15 cellular contexts compared by ENCODE assay signal in the genomic region with DNA sequence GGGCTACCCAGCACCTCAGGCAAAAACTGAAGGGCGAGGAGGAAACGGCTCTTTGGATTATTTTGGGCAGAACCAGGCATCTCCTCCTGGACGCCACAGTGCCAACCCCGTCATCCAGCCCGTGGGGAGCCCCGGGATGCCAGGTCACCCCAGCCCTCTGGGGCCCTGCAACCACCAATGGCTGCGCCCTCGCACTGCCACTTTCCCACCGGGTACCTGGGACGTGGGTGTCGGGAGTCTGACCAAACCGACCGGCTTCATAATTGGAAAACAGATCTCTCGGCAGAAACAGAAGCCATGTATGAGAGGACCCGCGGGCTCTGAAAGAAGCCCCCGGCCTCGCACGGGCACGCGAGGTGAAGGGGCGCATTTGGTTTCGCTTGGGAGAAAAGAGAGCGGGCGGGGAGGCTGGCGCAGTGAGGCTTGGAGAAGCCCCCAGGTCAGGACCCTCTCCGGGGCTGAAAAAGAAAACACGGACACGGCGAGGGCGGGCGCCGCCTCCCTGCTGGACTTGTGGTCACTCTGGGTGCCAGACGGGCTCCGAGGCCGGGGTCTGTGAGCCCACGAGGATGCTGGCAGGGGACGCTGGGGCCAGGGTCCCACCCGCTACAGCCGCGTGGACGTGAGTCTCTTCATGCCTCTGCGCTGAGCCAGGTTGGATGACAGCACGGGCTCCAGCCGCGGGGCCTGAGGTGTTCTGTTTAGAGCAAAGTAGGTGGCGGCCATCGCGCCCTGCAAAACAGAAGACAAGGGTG. TPM values are rescaled to one million over a fixed set of nuclear protein-coding genes. Genes with fewer than 3 reads are reported as not detected.
A peak's percentile ranks its signal among the peaks of the same experiment; 100 is the strongest.
DNase-seq lines count a peak whose midpoint lies in the region; ATAC-seq lines count a peak whose summit lies in the region.
"Had no signal": no experiment of that assay in that cellular context is flagged by ENCODE, and none has a peak within 500 bp of the region (broad histone marks: within the 10 kb centered on the region; RNA-seq: fewer than 3 reads in every experiment).

No MANE protein-coding gene starts in this region.

- peaks cover 28% of the 10 kb centered on the region for H3K27me3 Mint-ChIP-seq in T-helper 1 cell treated with Interleukin-12 subunit alpha and Interleukin-12 subunit beta and Interleukin-4 antibody, amounts not matched to agents 30 μg/mL and 1 μg/mL, for 36 hours (ENCODE audit: low read depth)
- no peaks in the 10 kb centered on the region for H3K27me3 Mint-ChIP-seq in activated naive CD8-positive, alpha-beta T cell
- no peaks in the 10 kb centered on the region for H3K27me3 Mint-ChIP-seq in activated naive CD8-positive, alpha-beta T cell treated with anti-CD3 and anti-CD28 coated beads, Interleukin-2, amount 50 U/mL, for 24 hours
- no peaks in the 10 kb centered on the region for H3K27me3 Mint-ChIP-seq in activated T-helper 17 cell treated with anti-CD3 and anti-CD28 coated beads, Interleukin-2, amount 50 U/mL, for 72 hours
- H3K27me3 Mint-ChIP-seq: stimulated activated naive CD8-positive, alpha-beta T cell treated with anti-CD3 and anti-CD28 coated beads, Interleukin-15, Interleukin-2, amounts not matched to agents 100 ng/mL and 50 ng/mL, for 24 hours had no signal

- H3K27ac Mint-ChIP-seq in T-helper 1 cell treated with Interleukin-12 subunit alpha and Interleukin-12 subunit beta and Interleukin-4 antibody, amounts not matched to agents 30 μg/mL and 1 μg/mL, for 36 hours = peak overlapping the region; percentile 60
- H3K27ac Mint-ChIP-seq in activated naive CD8-positive, alpha-beta T cell = peak overlapping the region; percentile 90
- no peak overlapping the region for H3K27ac Mint-ChIP-seq in activated naive CD8-positive, alpha-beta T cell treated with anti-CD3 and anti-CD28 coated beads, Interleukin-2, amount 50 U/mL, for 24 hours
- peak overlapping the region; percentile 24 for H3K27ac Mint-ChIP-seq in activated T-helper 17 cell treated with anti-CD3 and anti-CD28 coated beads, Interleukin-2, amount 50 U/mL, for 72 hours
- H3K27ac Mint-ChIP-seq: CD14-positive monocyte; memory B cell; stimulated activated naive CD8-positive, alpha-beta T cell treated with anti-CD3 and anti-CD28 coated beads, Interleukin-15, Interleukin-2, amounts not matched to agents 100 ng/mL and 50 ng/mL, for 24 hours had no signal

- peak overlapping the region; percentile 52 for H3K4me3 Mint-ChIP-seq in T-helper 1 cell treated with Interleukin-12 subunit alpha and Interleukin-12 subunit beta and Interleukin-4 antibody, amounts not matched to agents 30 μg/mL and 1 μg/mL, for 36 hours
- H3K4me3 Mint-ChIP-seq in activated naive CD8-positive, alpha-beta T cell = peak overlapping the region; percentile 82
- H3K4me3 Mint-ChIP-seq in activated naive CD8-positive, alpha-beta T cell treated with anti-CD3 and anti-CD28 coated beads, Interleukin-2, amount 50 U/mL, for 24 hours = no peak overlapping the region
- H3K4me3 Mint-ChIP-seq in activated T-helper 17 cell treated with anti-CD3 and anti-CD28 coated beads, Interleukin-2, amount 50 U/mL, for 72 hours = peak overlapping the region; percentile 63
- H3K4me3 Mint-ChIP-seq: CD14-positive monocyte; memory B cell; stimulated activated naive CD8-positive, alpha-beta T cell treated with anti-CD3 and anti-CD28 coated beads, Interleukin-15, Interleukin-2, amounts not matched to agents 100 ng/mL and 50 ng/mL, for 24 hours had no signal

- intact Hi-C loops in sciatic nerve (cut with DNase I) = no loop called here

- peaks cover 21% of the 10 kb centered on the region for H3K9me3 Mint-ChIP-seq in T-helper 1 cell treated with Interleukin-12 subunit alpha and Interleukin-12 subunit beta and Interleukin-4 antibody, amounts not matched to agents 30 μg/mL and 1 μg/mL, for 36 hours
- no peaks in the 10 kb centered on the region for H3K9me3 Mint-ChIP-seq in activated naive CD8-positive, alpha-beta T cell (ENCODE audit: low read depth)
- peaks cover 12% of the 10 kb centered on the region for H3K9me3 Mint-ChIP-seq in activated naive CD8-positive, alpha-beta T cell treated with anti-CD3 and anti-CD28 coated beads, Interleukin-2, amount 50 U/mL, for 24 hours
- peaks cover 12% of the 10 kb centered on the region for H3K9me3 Mint-ChIP-seq in activated T-helper 17 cell treated with anti-CD3 and anti-CD28 coated beads, Interleukin-2, amount 50 U/mL, for 72 hours

- no peak for DNase-seq in T-helper 1 cell
- DNase-seq in activated naive CD8-positive, alpha-beta T cell treated with anti-CD3 and anti-CD28 coated beads, Interleukin-2, amount 50 U/mL, for 24 hours = no peak
- DNase-seq in sciatic nerve (ENCODE audit: low spot score) = peak; percentile 54
- no peak for DNase-seq in HCEC 1CT
- DNase-seq: dermis blood vessel endothelial cell, gastrocnemius medialis, NCI-H1417 treated with DMSO at 0.1 percent for 48 hours, NCI-H345 had no signal

- peaks cover 49% of the 10 kb centered on the region for H3K4me1 Mint-ChIP-seq in T-helper 1 cell treated with Interleukin-12 subunit alpha and Interleukin-12 subunit beta and Interleukin-4 antibody, amounts not matched to agents 30 μg/mL and 1 μg/mL, for 36 hours (ENCODE audit: low read depth)
- H3K4me1 Mint-ChIP-seq in activated naive CD8-positive, alpha-beta T cell (ENCODE audit: low read depth) = peaks cover 71% of the 10 kb centered on the region
- peaks cover 59% of the 10 kb centered on the region for H3K4me1 Mint-ChIP-seq in activated naive CD8-positive, alpha-beta T cell treated with anti-CD3 and anti-CD28 coated beads, Interleukin-2, amount 50 U/mL, for 24 hours
- peaks cover 38% of the 10 kb centered on the region for H3K4me1 Mint-ChIP-seq in activated T-helper 17 cell treated with anti-CD3 and anti-CD28 coated beads, Interleukin-2, amount 50 U/mL, for 72 hours

- no peak for ATAC-seq in activated naive CD8-positive, alpha-beta T cell treated with anti-CD3 and anti-CD28 coated beads, Interleukin-2, amount 50 U/mL, for 24 hours
- ATAC-seq in activated T-helper 17 cell treated with anti-CD3 and anti-CD28 coated beads, Interleukin-2, amount 50 U/mL, for 72 hours (replicated peaks) = no peak
- ATAC-seq in sciatic nerve (no peak), HG03097 (IDR thresholded peaks at IDR 0.05; ENCODE audit: low FRiP score, unreplicated experiment) (no peak)
- ATAC-seq: gastrocnemius medialis had no signal

- peaks cover 22% of the 10 kb centered on the region for H3K36me3 Mint-ChIP-seq in T-helper 1 cell treated with Interleukin-12 subunit alpha and Interleukin-12 subunit beta and Interleukin-4 antibody, amounts not matched to agents 30 μg/mL and 1 μg/mL, for 36 hours (ENCODE audit: low read depth)
- H3K36me3 Mint-ChIP-seq in activated naive CD8-positive, alpha-beta T cell = peaks cover 18% of the 10 kb centered on the region
- peaks cover 12% of the 10 kb centered on the region for H3K36me3 Mint-ChIP-seq in activated naive CD8-positive, alpha-beta T cell treated with anti-CD3 and anti-CD28 coated beads, Interleukin-2, amount 50 U/mL, for 24 hours (ENCODE audit: low read depth)
- no peaks in the 10 kb centered on the region for H3K36me3 Mint-ChIP-seq in activated T-helper 17 cell treated with anti-CD3 and anti-CD28 coated beads, Interleukin-2, amount 50 U/mL, for 72 hours (ENCODE audit: low read depth)

RNA-seq across cellular contexts. Expression of gene MPC1, which starts 29.6 kb away (rescaled TPM):
- 10 to 100 TPM in 1 of 2 donors, 1 to 10 TPM in 1; 6.5 to 15.9 TPM for total RNA-seq in activated T-helper 17 cell treated with anti-CD3 and anti-CD28 coated beads, Interleukin-2, amount 50 U/mL, for 72 hours
- total RNA-seq in sciatic nerve = 49.2 TPM
